Comparison of ENCODE assay signal across 11 cellular contexts in the genomic region with DNA sequence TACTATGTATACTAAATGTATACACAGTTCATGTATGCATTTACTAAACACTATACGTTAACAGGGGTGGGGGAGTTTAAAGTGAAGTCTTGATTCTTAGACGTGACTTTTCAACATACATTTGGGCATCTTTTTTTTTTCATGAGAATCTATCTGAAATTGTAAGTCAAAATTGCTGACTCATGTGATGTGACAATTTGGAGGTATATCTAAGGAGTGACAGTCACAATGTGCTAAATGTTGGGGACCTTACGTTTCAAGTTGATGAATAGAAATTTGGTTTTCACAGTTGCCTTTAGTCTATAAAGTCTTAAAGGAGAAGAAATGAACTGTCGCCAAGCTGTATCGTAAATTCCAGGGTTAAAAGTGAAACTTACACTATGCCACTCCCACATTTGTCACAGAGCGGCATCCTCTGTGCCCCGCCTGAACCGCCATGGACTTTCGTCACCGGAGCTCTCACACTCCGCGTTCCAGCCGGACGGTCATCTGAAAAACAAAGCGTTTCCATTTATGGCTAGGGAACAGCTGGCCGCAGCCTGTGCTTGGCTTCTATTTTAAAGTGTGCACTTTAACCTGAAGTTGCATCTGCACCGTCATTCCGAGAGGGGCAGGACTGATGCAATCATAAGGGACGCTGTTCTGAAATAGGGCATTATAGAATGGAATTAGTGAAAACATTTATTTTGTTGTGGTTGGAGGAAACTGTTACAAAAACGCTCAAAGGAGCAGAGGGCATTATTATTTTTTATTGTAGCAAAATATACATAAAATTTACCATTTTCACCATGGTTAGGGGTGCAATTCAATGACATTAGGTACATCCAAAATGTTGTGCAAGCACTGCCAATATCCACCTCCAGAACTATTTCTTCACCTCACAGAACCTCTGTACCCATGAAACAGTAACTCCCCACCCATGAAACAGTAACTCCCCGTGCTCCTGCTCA. TPM values are rescaled to one million over a fixed set of nuclear protein-coding genes. Genes with fewer than 3 reads are reported as not detected.
DNase-seq lines count a peak whose midpoint lies in the region; ATAC-seq and TF ChIP-seq lines count a peak whose summit lies in the region.
"Had no signal": no experiment of that assay in that cellular context is flagged by ENCODE, and none has a peak within 500 bp of the region (broad histone marks: within the 10 kb centered on the region; RNA-seq: fewer than 3 reads in every experiment).

No MANE protein-coding gene starts in this region.

- H3K4me1 Mint-ChIP-seq in glutamatergic neuron (ENCODE audit: low read depth, unreplicated experiment) (peaks cover 7% of the 10 kb centered on the region), endodermal cell (peaks cover 2% of the 10 kb centered on the region)
- H3K4me1 Mint-ChIP-seq in activated CD8-positive, alpha-beta memory T cell treated with anti-CD3 and anti-CD28 coated beads, Interleukin-2, amount 10 ng/mL, durations not matched to agents 7 days and 5 days: no peaks in the 10 kb centered on the region

- H3K27me3 Mint-ChIP-seq in glutamatergic neuron (ENCODE audit: unreplicated experiment): peaks cover 6% of the 10 kb centered on the region
- peaks cover 39% of the 10 kb centered on the region for H3K27me3 Mint-ChIP-seq in activated CD8-positive, alpha-beta memory T cell treated with anti-CD3 and anti-CD28 coated beads, Interleukin-2, amount 10 ng/mL, durations not matched to agents 7 days and 5 days
- peaks cover 5% of the 10 kb centered on the region for H3K27me3 Mint-ChIP-seq in endodermal cell (ENCODE audit: insufficient read depth)

- ATAC-seq in activated CD8-positive, alpha-beta memory T cell treated with anti-CD3 and anti-CD28 coated beads, Interleukin-2, amount 10 ng/mL, durations not matched to agents 7 days and 5 days: no peak
- ATAC-seq in HG03354 (IDR thresholded peaks at IDR 0.05; ENCODE audit: poor library complexity, severe bottlenecking, unreplicated experiment): no peak

- H4K8ac ChIP-seq in trophoblast cell (ENCODE audit: low read depth, low read length): no peak overlapping the region

- no peaks in the 10 kb centered on the region for H3K79me1 ChIP-seq in trophoblast cell (ENCODE audit: low read length)

- CTCF ChIA-PET in BJ (lab: Yijun Ruan, JAX): interaction anchor here (0.9 kb wide), 1 partner anchor 30 kb away, joined by 3 read pairs; no protein-coding TSS in a partner anchor
- CTCF ChIA-PET in activated CD8-positive, alpha-beta memory T cell treated with anti-CD3 and anti-CD28 coated beads, Interleukin-2, amount 10 ng/mL, durations not matched to agents 7 days and 5 days (lab: Charles Lee): no interaction called here

- no peak overlapping the region for H2BK5ac ChIP-seq in trophoblast cell (ENCODE audit: low read depth, low read length, poor library complexity)

- POLR2A ChIA-PET in BJ (lab: Charles Lee): no interaction called here

- no peak overlapping the region for H2AK5ac ChIP-seq in trophoblast cell (ENCODE audit: low read length)

- H3K4me3 Mint-ChIP-seq in glutamatergic neuron (ENCODE audit: unreplicated experiment) (no peak overlapping the region), endodermal cell (no peak overlapping the region)
- H3K4me3 Mint-ChIP-seq in activated CD8-positive, alpha-beta memory T cell treated with anti-CD3 and anti-CD28 coated beads, Interleukin-2, amount 10 ng/mL, durations not matched to agents 7 days and 5 days: no peak overlapping the region

- peaks cover 6% of the 10 kb centered on the region for H3K9me3 ChIP-seq in trophoblast cell (ENCODE audit: insufficient read depth, low read depth, low read length)
- peaks cover 17% of the 10 kb centered on the region for H3K9me3 ChIP-seq in endodermal cell (ENCODE audit: control insufficient read depth, low read length)

- no peak overlapping the region for H2AFZ ChIP-seq in trophoblast cell (ENCODE audit: insufficient read depth, low read length, poor library complexity)

- H2BK120ac ChIP-seq in trophoblast cell (ENCODE audit: insufficient read depth, low read length, poor library complexity): no peak overlapping the region

- H3K4me3 ChIP-seq in BJ (ENCODE audit: low read depth, low read length): peak overlapping the region; percentile 33
- H3K4me3 ChIP-seq in trophoblast cell (ENCODE audit: low read depth, low read length): no peak overlapping the region
- no peak overlapping the region for H3K4me3 ChIP-seq in endodermal cell (ENCODE audit: low read length)
- H3K4me3 ChIP-seq: BLaER1 treated with 17β-estradiol and CSF1 and Interleukin-3, amounts not matched to agents 10 nM and 100 nM had no signal

- H3K36me3 Mint-ChIP-seq in glutamatergic neuron (ENCODE audit: unreplicated experiment): peaks cover 11% of the 10 kb centered on the region
- H3K36me3 Mint-ChIP-seq in activated CD8-positive, alpha-beta memory T cell treated with anti-CD3 and anti-CD28 coated beads, Interleukin-2, amount 10 ng/mL, durations not matched to agents 7 days and 5 days: no peaks in the 10 kb centered on the region
- peaks cover 7% of the 10 kb centered on the region for H3K36me3 Mint-ChIP-seq in endodermal cell (ENCODE audit: low read depth)

- H3K4me1 ChIP-seq in trophoblast cell (ENCODE audit: control insufficient read depth in 1 of 2, insufficient read depth in 2 of 2, low read length in 2 of 2) (peaks cover 2% of the 10 kb centered on the region in 2 experiments), endodermal cell (ENCODE audit: control insufficient read depth, insufficient read depth, low read length) (no peaks in the 10 kb centered on the region)

- H3K9ac ChIP-seq in trophoblast cell (ENCODE audit: low read length) (no peak overlapping the region), endodermal cell (ENCODE audit: extremely low read depth, low read length, poor library complexity, severe bottlenecking) (no peak overlapping the region)
- H3K9ac ChIP-seq: BLaER1 treated with 17β-estradiol and CSF1 and Interleukin-3, amounts not matched to agents 10 nM and 100 nM had no signal

- no peak overlapping the region for H3K18ac ChIP-seq in trophoblast cell (ENCODE audit: low read length)

- H3K27me3 ChIP-seq in BJ (ENCODE audit: control insufficient read depth, insufficient read depth, low read length) (no peaks in the 10 kb centered on the region; the same call in 1 of the 2 replicates), trophoblast cell (ENCODE audit: insufficient read depth, low read length) (no peaks in the 10 kb centered on the region), endodermal cell (ENCODE audit: control insufficient read depth, insufficient read depth, low read length, poor library complexity, severe bottlenecking) (no peaks in the 10 kb centered on the region)

- no peaks in the 10 kb centered on the region for H3K36me3 ChIP-seq in BJ (ENCODE audit: control insufficient read depth, insufficient read depth, low read length)
- peaks cover 2 to 6% of the 10 kb centered on the region in 2 experiments for H3K36me3 ChIP-seq in trophoblast cell (ENCODE audit: control insufficient read depth in 1 of 2, insufficient read depth in 2 of 2, low read length in 2 of 2)
- H3K36me3 ChIP-seq in endodermal cell (ENCODE audit: control insufficient read depth, insufficient read depth, low read length): peaks cover 20% of the 10 kb centered on the region

- no peak overlapping the region for H3K27ac ChIP-seq in trophoblast cell (ENCODE audit: low read depth, low read length)
- no peak overlapping the region for H3K27ac ChIP-seq in endodermal cell (ENCODE audit: low read depth, low read length)

- no peak for DNase-seq in BJ (ENCODE audit: low read depth)
- DNase-seq in OCI-M1 (lab: John Stamatoyannopoulos, UW): peak; percentile 73
- DNase-seq in glutamatergic neuron: peak; percentile 50
- DNase-seq in trophoblast cell: peak; percentile 93 to 96
- no peak for DNase-seq in activated CD8-positive, alpha-beta memory T cell treated with anti-CD3 and anti-CD28 coated beads, Interleukin-2, amount 10 ng/mL, durations not matched to agents 7 days and 5 days
- DNase-seq in NCI-H446 (lab: John Stamatoyannopoulos, UW): no peak
- no peak for DNase-seq in endodermal cell
- DNase-seq: NCI-H1092; stimulated activated naive CD4-positive, alpha-beta T cell treated with Interleukin-2 at 50 U/mL for 16 hours had no signal

- no CpG with 5 or more reads among the region's 21 CpGs for WGBS in trophoblast cell (ENCODE audit: extremely low coverage, insufficient coverage, insufficient read length)
- 94 to 96% methylated on average over 19 to 21 of the region's 21 CpGs for WGBS in endodermal cell (ENCODE audit: insufficient coverage in 1 of 2, insufficient read length in 1 of 2), 2 experiments

- H3K79me2 ChIP-seq in trophoblast cell (ENCODE audit: control insufficient read depth, insufficient read depth, low read length, poor library complexity): no peaks in the 10 kb centered on the region

- no peak overlapping the region for H3K14ac ChIP-seq in trophoblast cell (ENCODE audit: low read length)

- no peak overlapping the region for H3K23ac ChIP-seq in trophoblast cell (ENCODE audit: low read length)

- no peak overlapping the region for H4K12ac ChIP-seq in trophoblast cell (ENCODE audit: low read depth, low read length)

- H3K4ac ChIP-seq in trophoblast cell (ENCODE audit: low read depth, low read length): no peak overlapping the region

- TF ChIP-seq CTCF in BJ (IDR thresholded peaks at IDR 0.05; ENCODE audit: insufficient read depth, low read depth, low read length): no peak
- TF ChIP-seq CTCF in glutamatergic neuron (IDR thresholded peaks at IDR 0.05; ENCODE audit: partially characterized antibody, unreplicated experiment): no peak
- no peak for TF ChIP-seq CTCF in endodermal cell (conservative IDR thresholded peaks at IDR 0.05)

- H2BK12ac ChIP-seq in trophoblast cell (ENCODE audit: low read length): no peak overlapping the region

- H3K9me3 Mint-ChIP-seq in glutamatergic neuron (ENCODE audit: unreplicated experiment) (peaks cover 6% of the 10 kb centered on the region), endodermal cell (peaks cover 22% of the 10 kb centered on the region)
- H3K9me3 Mint-ChIP-seq in activated CD8-positive, alpha-beta memory T cell treated with anti-CD3 and anti-CD28 coated beads, Interleukin-2, amount 10 ng/mL, durations not matched to agents 7 days and 5 days (ENCODE audit: low read depth): no peaks in the 10 kb centered on the region

- H3K4me2 ChIP-seq in trophoblast cell (ENCODE audit: low read length): no peak overlapping the region
- H3K4me2 ChIP-seq: BLaER1 treated with 17β-estradiol and CSF1 and Interleukin-3, amounts not matched to agents 10 nM and 100 nM had no signal

- no peak overlapping the region for H4K91ac ChIP-seq in trophoblast cell (ENCODE audit: low read depth, low read length)

- peak overlapping the region; percentile 49 for H3K27ac Mint-ChIP-seq in glutamatergic neuron (ENCODE audit: unreplicated experiment)
- H3K27ac Mint-ChIP-seq in activated CD8-positive, alpha-beta memory T cell treated with anti-CD3 and anti-CD28 coated beads, Interleukin-2, amount 10 ng/mL, durations not matched to agents 7 days and 5 days: no peak overlapping the region
- no peak overlapping the region for H3K27ac Mint-ChIP-seq in endodermal cell

RNA-seq across cellular contexts. Expression of a gene that starts 30.9 kb away (rescaled TPM):
- 0.05 and 0.11 TPM in 2 replicates for polyA plus RNA-seq in BJ (2011; rRNA removed)
- not detected in 2 replicates for polyA minus RNA-seq in BJ (2011; rRNA and poly(A)+ RNA removed)
- total RNA-seq in glutamatergic neuron (ENCODE audit: unreplicated experiment) (262 TPM), endodermal cell (10 to 100 TPM in 1 of 2 donors, 1 to 10 TPM in 1; 4.3 to 11.0 TPM)
- polyA plus RNA-seq in trophoblast cell (2013): 19.2 and 19.5 TPM in 2 replicates
- total RNA-seq in activated CD8-positive, alpha-beta memory T cell treated with anti-CD3 and anti-CD28 coated beads, Interleukin-2, amount 10 ng/mL, durations not matched to agents 7 days and 5 days: not detected
- polyA plus RNA-seq in endodermal cell (2013, experiment 1 of 2): 13.9 TPM
- polyA plus RNA-seq in endodermal cell (2013, experiment 2 of 2): 15.6 TPM

RNA-seq across cellular contexts. Expression of a gene that starts 32.8 kb away (rescaled TPM):
- not detected in 2 replicates for polyA plus RNA-seq in BJ (2011; rRNA removed)
- not detected in 2 replicates for polyA minus RNA-seq in BJ (2011; rRNA and poly(A)+ RNA removed)
- 1.3 TPM for total RNA-seq in glutamatergic neuron (ENCODE audit: unreplicated experiment)
- 0.58 and 0.82 TPM in 2 replicates for polyA plus RNA-seq in trophoblast cell (2013)
- total RNA-seq in activated CD8-positive, alpha-beta memory T cell treated with anti-CD3 and anti-CD28 coated beads, Interleukin-2, amount 10 ng/mL, durations not matched to agents 7 days and 5 days: not detected
- total RNA-seq in endodermal cell: under 1 TPM; 0.26 to 0.80 TPM
- 0.82 TPM for polyA plus RNA-seq in endodermal cell (2013, experiment 1 of 2)
- polyA plus RNA-seq in endodermal cell (2013, experiment 2 of 2): 1.3 TPM

Comparison
In these comparisons a context has a peak if more than half of its experiments do, and no peak if none do; other contexts are left out.
1. DNase-seq: peak in OCI-M1 (single experiment), glutamatergic neuron (single experiment) and trophoblast cell (2 of 2); none in BJ (single experiment), activated CD8-positive, alpha-beta memory T cell treated with anti-CD3 and anti-CD28 coated beads, Interleukin-2, amount 10 ng/mL, durations not matched to agents 7 days and 5 days (single experiment), NCI-H446 (0 of 2) and endodermal cell (single experiment).
2. RNA of a gene that starts 30.9 kb away (total RNA-seq): 262 TPM in glutamatergic neuron (single experiment); 4.3 to 11.0 TPM in endodermal cell and not detected in activated CD8-positive, alpha-beta memory T cell treated with anti-CD3 and anti-CD28 coated beads, Interleukin-2, amount 10 ng/mL, durations not matched to agents 7 days and 5 days; every median in the first group is over 10 times any median in the second.